In genomic region chr15:45546789-45547188, GRCh38 we compare ENCODE assay signal across 2 cellular contexts.
TF ChIP-seq lines count a peak whose summit lies in the region.

No MANE protein-coding gene starts in this region.

TF ChIP-seq in GM23338, 12 proteins besides CTCF, POLR2A, EP300 and RAD21:
- TF ChIP-seq JUNB (IDR thresholded peaks at IDR 0.05; ENCODE audit: unreplicated experiment) = no peak
- TF ChIP-seq STAT1 (IDR thresholded peaks at IDR 0.05; ENCODE audit: unreplicated experiment) = no peak
- TF ChIP-seq CREB1 (CRISPR knock-in tag; IDR thresholded peaks at IDR 0.05; ENCODE audit: low read depth) = no peak
- no peak for TF ChIP-seq EZH2phosphoT487 (IDR thresholded peaks at IDR 0.05; ENCODE audit: unreplicated experiment)
- no peak for TF ChIP-seq POLR2AphosphoS5 (IDR thresholded peaks at IDR 0.05; ENCODE audit: low read depth)
- TF ChIP-seq ZNF462 (CRISPR knock-in tag; IDR thresholded peaks at IDR 0.05) = no peak
- no peak for TF ChIP-seq ZNF114 (CRISPR knock-in tag; IDR thresholded peaks at IDR 0.05)
- TF ChIP-seq ZNF331 (CRISPR knock-in tag; IDR thresholded peaks at IDR 0.05; ENCODE audit: low read depth) = no peak
- TF ChIP-seq ETS1 (IDR thresholded peaks at IDR 0.05) = no peak
- TF ChIP-seq NANOG (IDR thresholded peaks at IDR 0.05; ENCODE audit: borderline replicate concordance) = no peak
- TF ChIP-seq EZH2 (IDR thresholded peaks at IDR 0.05; ENCODE audit: low read depth, unreplicated experiment) = no peak
- TF ChIP-seq REST (IDR thresholded peaks at IDR 0.05; ENCODE audit: unreplicated experiment) = no peak

TF ChIP-seq in K562, 482 proteins besides CTCF, POLR2A, EP300 and RAD21:
- TF ChIP-seq RFX1 (IDR thresholded peaks at IDR 0.05) (no peak), MCM2 (IDR thresholded peaks at IDR 0.05; ENCODE audit: low read depth) (no peak), ZBTB11 (CRISPR knock-in tag; IDR thresholded peaks at IDR 0.05) (peak in 1 of 3 experiments; percentile 23; a peak in 1 of 6 replicates), CEBPB (tag; IDR thresholded peaks at IDR 0.05) (peak; percentile 88), ZNF384 (IDR thresholded peaks at IDR 0.05; ENCODE audit: low read depth, low read length) (peak; percentile 92), UBTF (IDR thresholded peaks at IDR 0.05; ENCODE audit: borderline replicate concordance in 1 of 2, low read depth in 2 of 2, low read length in 2 of 2) (no peak), ESRRA (IDR thresholded peaks at IDR 0.05; ENCODE audit: borderline replicate concordance, low read depth) (no peak), DPF2 (IDR thresholded peaks at IDR 0.05) (peak; percentile 31; the same call in 1 of the 2 replicates), HEY1 (CRISPR knock-in tag; IDR thresholded peaks at IDR 0.05; ENCODE audit: borderline replicate concordance) (no peak), ZNF395 (CRISPR knock-in tag; IDR thresholded peaks at IDR 0.05) (peak; percentile 31; the same call in 1 of the 2 replicates), CREB3 (tag; conservative IDR thresholded peaks at IDR 0.05; ENCODE audit: low read depth) (0 out of 2 replicates have a peak, but pooled peaks have one; percentile 61), TAL1 (IDR thresholded peaks at IDR 0.05) (no peak), FOXJ3 (CRISPR knock-in tag; IDR thresholded peaks at IDR 0.05) (no peak), SMAD1 (IDR thresholded peaks at IDR 0.05; ENCODE audit: low read depth, low read length, partially characterized antibody) (no peak), ZKSCAN3 (CRISPR knock-in tag; IDR thresholded peaks at IDR 0.05) (no peak), SAFB2 (IDR thresholded peaks at IDR 0.05; ENCODE audit: borderline replicate concordance, low read depth, low read length, severe bottlenecking) (no peak), ZNF41 (CRISPR knock-in tag; conservative IDR thresholded peaks at IDR 0.05) (no peak), NR1H2 (CRISPR knock-in tag; IDR thresholded peaks at IDR 0.05) (no peak), TSHZ1 (CRISPR knock-in tag; IDR thresholded peaks at IDR 0.05) (no peak), SOX6 (IDR thresholded peaks at IDR 0.05) (peak; percentile 58; the same call in 1 of the 2 replicates), L3MBTL2 (IDR thresholded peaks at IDR 0.05) (peak; percentile 21; the same call in 1 of the 2 replicates), ZNF212 (CRISPR knock-in tag; IDR thresholded peaks at IDR 0.05) (no peak)
